Comparison of ENCODE assay signal across 14 cellular contexts in the genomic region with DNA sequence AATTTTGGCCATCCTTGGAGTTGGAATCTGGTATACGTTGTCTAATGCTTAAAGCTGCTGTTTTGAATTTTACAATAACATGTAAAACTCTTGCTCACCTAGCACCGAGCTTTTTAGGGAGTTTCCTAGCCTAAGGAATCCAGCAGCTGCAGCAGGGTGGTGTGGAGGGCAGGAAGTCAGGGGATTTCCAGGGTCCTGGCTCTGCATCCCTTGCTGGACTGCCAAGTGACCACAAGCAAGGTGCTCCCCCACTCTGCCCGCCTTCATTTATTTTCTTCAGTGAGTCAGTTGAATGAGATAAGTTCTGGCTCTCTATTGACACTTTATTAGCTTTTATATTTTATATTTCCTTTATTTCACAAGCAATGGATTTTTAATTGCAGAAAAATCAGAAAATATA.
DNase-seq lines count a peak whose midpoint lies in the region; TF ChIP-seq lines count a peak whose summit lies in the region.
"Had no signal": no experiment of that assay in that cellular context is flagged by ENCODE, and none has a peak within 500 bp of the region (broad histone marks: within the 10 kb centered on the region; RNA-seq: fewer than 3 reads in every experiment).

No MANE protein-coding gene starts in this region.

- H3K4me3 ChIP-seq in choroid plexus epithelial cell (ENCODE audit: low read depth, low read length) = no peak overlapping the region

- H3K36me3 Mint-ChIP-seq in mesothelial cell of epicardium = peaks cover 4% of the 10 kb centered on the region

- TF ChIP-seq CTCF in choroid plexus epithelial cell (conservative IDR thresholded peaks at IDR 0.05; ENCODE audit: low read depth, low read length) (no peak), mesothelial cell of epicardium (IDR thresholded peaks at IDR 0.05; ENCODE audit: unreplicated experiment) (no peak), GM13977 (IDR thresholded peaks at IDR 0.05; ENCODE audit: extremely low read depth, insufficient read depth, missing control alignments) (no peak)

- DNase-seq in ACHN = peak; percentile 49
- peak; percentile 95 for DNase-seq in NCI-H226
- peak; percentile 92 for DNase-seq in choroid plexus epithelial cell (ENCODE audit: low read depth)
- DNase-seq in mesothelial cell of epicardium (ENCODE audit: low spot score in 2 of 2, unreplicated experiment in 2 of 2) = no peak
- no peak for DNase-seq in SKM-1 treated with dmso at 0.1 percent for 144 hours (lab: John Stamatoyannopoulos, UW; ENCODE audit: unreplicated experiment)
- DNase-seq in GM13977 (ENCODE audit: low spot score) = no peak
- no peak for DNase-seq in AG20443 (ENCODE audit: low spot score)
- DNase-seq in NCI-H69 (lab: John Stamatoyannopoulos, UW) = no peak
- DNase-seq: activated CD4-positive, CD25-positive, alpha-beta regulatory T cell; activated CD8-positive, alpha-beta memory T cell treated with anti-CD3 and anti-CD28 coated beads, Interleukin-2, amount 10 ng/mL, durations not matched to agents 7 days and 5 days; activated naive CD4-positive, alpha-beta T cell treated with Interleukin-2 at 50 U/mL for 16 hours; NCI-H2171 treated with DMSO at 0.1 percent for 48 hours; posterior cingulate gyrus; SW 1271 had no signal

- H3K27ac Mint-ChIP-seq in mesothelial cell of epicardium = peak overlapping the region; percentile 86
- H3K27ac Mint-ChIP-seq: activated CD8-positive, alpha-beta memory T cell treated with anti-CD3 and anti-CD28 coated beads, Interleukin-2, amount 10 ng/mL, durations not matched to agents 7 days and 5 days had no signal

- H3K27me3 Mint-ChIP-seq in mesothelial cell of epicardium (ENCODE audit: low read depth) = no peaks in the 10 kb centered on the region
- H3K27me3 Mint-ChIP-seq: activated CD8-positive, alpha-beta memory T cell treated with anti-CD3 and anti-CD28 coated beads, Interleukin-2, amount 10 ng/mL, durations not matched to agents 7 days and 5 days had no signal

- in situ Hi-C loops in ACHN (cut with HindIII; ENCODE audit: low pct_ligation_motif_present, low pct_unique_long_range_greater_than_20kb, low sequenced_read_pairs) = loop anchor here (10.0 kb wide), 1 partner anchor 259 kb away; the partner anchor contains the start of gene VGLL4
- in situ Hi-C loops in GM13977 (cut with MboI; ENCODE audit: low pct_unique_long_range_greater_than_20kb, low sequenced_read_pairs, unreplicated experiment) = loop anchor here (25.0 kb wide), 1 partner anchor 426 kb away; no protein-coding TSS in a partner anchor

- peaks cover 54% of the 10 kb centered on the region for H3K4me1 Mint-ChIP-seq in mesothelial cell of epicardium
- H3K4me1 Mint-ChIP-seq: activated CD8-positive, alpha-beta memory T cell treated with anti-CD3 and anti-CD28 coated beads, Interleukin-2, amount 10 ng/mL, durations not matched to agents 7 days and 5 days had no signal

- H3K9me3 Mint-ChIP-seq in mesothelial cell of epicardium = no peaks in the 10 kb centered on the region

- H3K4me3 Mint-ChIP-seq in mesothelial cell of epicardium = no peak overlapping the region
- H3K4me3 Mint-ChIP-seq: activated CD8-positive, alpha-beta memory T cell treated with anti-CD3 and anti-CD28 coated beads, Interleukin-2, amount 10 ng/mL, durations not matched to agents 7 days and 5 days had no signal

Comparison
In these comparisons a context has a peak if more than half of its experiments do, and no peak if none do; other contexts are left out.
1. DNase-seq: peak in ACHN (single experiment), NCI-H226 (single experiment) and choroid plexus epithelial cell (single experiment); none in mesothelial cell of epicardium (0 of 2), SKM-1 treated with dmso at 0.1 percent for 144 hours (single experiment), GM13977 (single experiment), AG20443 (single experiment) and NCI-H69 (single experiment).